In genomic region chr18:77068890-77069312, GRCh38 we compare ENCODE assay signal across 1 cellular context.
TF ChIP-seq lines count a peak whose summit lies in the region.

No MANE protein-coding gene starts in this region.

TF ChIP-seq in SK-N-SH treated with all-trans-retinoic acid at 6 μM for 48 hours, 23 proteins besides CTCF, POLR2A, EP300 and RAD21 (continued from another document):
- TF ChIP-seq PPARA (CRISPR knock-in tag; IDR thresholded peaks at IDR 0.05; ENCODE audit: borderline replicate concordance) (no peak), ZFP30 (CRISPR knock-in tag; IDR thresholded peaks at IDR 0.05) (no peak), POU6F1 (CRISPR knock-in tag; IDR thresholded peaks at IDR 0.05; ENCODE audit: borderline replicate concordance, low read depth) (no peak), ARNTL (CRISPR knock-in tag; IDR thresholded peaks at IDR 0.05; ENCODE audit: borderline replicate concordance, low read depth) (no peak), CSDC2 (CRISPR knock-in tag; IDR thresholded peaks at IDR 0.05) (no peak), ZFP3 (CRISPR knock-in tag; IDR thresholded peaks at IDR 0.05) (no peak), CREB5 (CRISPR knock-in tag; IDR thresholded peaks at IDR 0.05; ENCODE audit: low read depth) (no peak), OSR1 (CRISPR knock-in tag; IDR thresholded peaks at IDR 0.05) (no peak), ZNF8 (CRISPR knock-in tag; IDR thresholded peaks at IDR 0.05) (no peak), ZNF70 (CRISPR knock-in tag; IDR thresholded peaks at IDR 0.05) (no peak)
